ENCODE assay signal across 9 cellular contexts in genomic region chr12:92735131-92735721, GRCh38. TPM values are rescaled to one million over a fixed set of nuclear protein-coding genes. Genes with fewer than 3 reads are reported as not detected.
DNase-seq lines count a peak whose midpoint lies in the region; ATAC-seq and TF ChIP-seq lines count a peak whose summit lies in the region.
"Had no signal": no experiment of that assay in that cellular context is flagged by ENCODE, and none has a peak within 500 bp of the region (broad histone marks: within the 10 kb centered on the region; RNA-seq: fewer than 3 reads in every experiment).

No MANE protein-coding gene starts in this region.

- no peaks in the 10 kb centered on the region for H3K9me3 ChIP-seq in esophagus muscularis mucosa

- no peak for ATAC-seq in HG02981 (IDR thresholded peaks at IDR 0.05; ENCODE audit: unreplicated experiment)
- ATAC-seq: activated T-cell treated with anti-CD3 and anti-CD28 coated beads, Interleukin-2, amount 50 U/mL, for 72 hours had no signal

- H3K36me3 ChIP-seq in esophagus muscularis mucosa = no peaks in the 10 kb centered on the region

- H3K4me3 ChIP-seq in esophagus muscularis mucosa = no peak overlapping the region

- H3K27ac ChIP-seq in esophagus muscularis mucosa (replicated peaks in 1 of 4) = no peak overlapping the region

- peak; percentile 93 for DNase-seq in H4 (ENCODE audit: low spot score)
- peak; percentile 18 for DNase-seq in NCI-H510A (lab: John Stamatoyannopoulos, UW)
- peak; percentile 60 for DNase-seq in esophagus muscularis mucosa (ENCODE audit: extremely low spot score)
- DNase-seq in renal cortical epithelial cell (ENCODE audit: low read depth) = peak; percentile 99
- no peak for DNase-seq in NCI-H524 treated with DMSO at 0.1 percent for 48 hours (lab: John Stamatoyannopoulos, UW)
- DNase-seq in immature natural killer cell = no peak
- DNase-seq in activated gamma-delta T cell (lab: John Stamatoyannopoulos, UW) = no peak

- 41% methylated on average over 3 of the region's 3 CpGs for whole genome bisulfite sequencing in esophagus muscularis mucosa

- TF ChIP-seq CTCF in esophagus muscularis mucosa (IDR thresholded peaks at IDR 0.05) = no peak

- H3K27ac Mint-ChIP-seq in immature natural killer cell = no peak overlapping the region
- H3K27ac Mint-ChIP-seq: activated T-cell treated with anti-CD3 and anti-CD28 coated beads, Interleukin-2, amount 50 U/mL, for 72 hours had no signal

- no peak overlapping the region for H3K4me3 Mint-ChIP-seq in immature natural killer cell
- H3K4me3 Mint-ChIP-seq: activated T-cell treated with anti-CD3 and anti-CD28 coated beads, Interleukin-2, amount 50 U/mL, for 72 hours had no signal

- H3K36me3 Mint-ChIP-seq in immature natural killer cell = no peaks in the 10 kb centered on the region

- H3K27me3 ChIP-seq in esophagus muscularis mucosa = no peaks in the 10 kb centered on the region

- H3K4me1 ChIP-seq in esophagus muscularis mucosa = peaks cover 8 to 21% (median 15%) of the 10 kb centered on the region in 4 donors

- H3K27me3 Mint-ChIP-seq in immature natural killer cell (ENCODE audit: low read depth in 3 of 3) = peaks cover 3 to 5% (median 4%) of the 10 kb centered on the region in 3 donors

- TF ChIP-seq POLR2A in esophagus muscularis mucosa (IDR thresholded peaks at IDR 0.05; ENCODE audit: low read depth) = no peak

- H3K4me1 Mint-ChIP-seq in immature natural killer cell = no peaks in the 10 kb centered on the region

- intact Hi-C loops in esophagus muscularis mucosa (cut with DNase I) = no loop called here

- TF ChIP-seq EP300 in esophagus muscularis mucosa (IDR thresholded peaks at IDR 0.05) = no peak

- H3K9me3 Mint-ChIP-seq in immature natural killer cell = no peaks in the 10 kb centered on the region

RNA-seq across cellular contexts. Expression of gene PLEKHG7, which starts 32.4 kb away (rescaled TPM):
- not detected in 2 replicates for total RNA-seq in H4 (2014; rRNA removed; shearing (Covaris generic))
- not detected for total RNA-seq in esophagus muscularis mucosa
- total RNA-seq in renal cortical epithelial cell = 0.10 and 0.17 TPM in 2 replicates
- not detected for polyA plus RNA-seq in immature natural killer cell
- total RNA-seq: activated T-cell treated with anti-CD3 and anti-CD28 coated beads, Interleukin-2, amount 50 U/mL, for 72 hours had no signal

Comparison
In these comparisons a context has a peak if more than half of its experiments do, and no peak if none do; other contexts are left out.
1. DNase-seq: peak in H4 (single experiment), NCI-H510A (single experiment), esophagus muscularis mucosa (single experiment) and renal cortical epithelial cell (single experiment); none in NCI-H524 treated with DMSO at 0.1 percent for 48 hours (single experiment), immature natural killer cell (0 of 3) and activated gamma-delta T cell (single experiment).